Comparison of ENCODE assay signal across 9 cellular contexts in the genomic region with DNA sequence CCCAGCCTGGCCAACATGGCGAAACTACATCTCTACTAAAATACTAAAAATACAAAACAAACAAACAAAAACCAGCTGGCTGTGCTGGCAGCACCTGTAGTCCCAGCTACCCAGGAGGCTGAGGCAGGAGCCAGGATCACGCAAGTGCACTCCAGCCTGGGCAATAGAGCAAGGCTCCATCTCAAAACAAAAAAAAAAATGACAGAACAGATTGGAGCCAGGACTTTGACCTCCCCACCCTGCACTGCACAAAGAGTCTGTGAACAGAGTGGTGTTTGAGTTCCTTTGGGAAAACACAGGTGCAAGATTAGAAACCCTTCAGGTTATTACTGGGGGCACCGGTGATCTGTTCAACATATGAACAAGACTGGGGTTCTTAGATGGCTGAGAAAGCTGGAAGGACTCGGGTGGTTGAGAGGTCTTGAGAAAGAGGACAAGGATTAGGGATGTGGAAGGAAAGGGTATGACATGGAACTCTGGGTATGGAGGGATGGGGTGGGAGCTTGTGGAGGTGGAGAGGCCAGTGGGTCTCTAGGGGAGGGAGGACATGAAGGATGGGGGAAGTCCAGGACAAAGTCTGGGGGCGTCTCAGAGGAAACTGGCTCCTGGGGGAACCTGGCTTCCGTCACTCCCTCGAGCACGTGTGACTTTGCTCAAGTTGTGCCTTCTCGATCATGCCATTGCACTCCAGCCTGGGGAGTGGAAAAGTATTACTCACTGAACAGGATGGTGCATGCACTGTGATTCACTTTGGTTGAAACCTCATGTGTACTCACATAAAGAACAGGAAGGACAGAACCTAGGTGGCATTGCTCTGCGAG. TPM values are rescaled to one million over a fixed set of nuclear protein-coding genes. Genes with fewer than 3 reads are reported as not detected.
DNase-seq lines count a peak whose midpoint lies in the region; ATAC-seq and TF ChIP-seq lines count a peak whose summit lies in the region.
"Had no signal": no experiment of that assay in that cellular context is flagged by ENCODE, and none has a peak within 500 bp of the region (broad histone marks: within the 10 kb centered on the region; RNA-seq: fewer than 3 reads in every experiment).

No MANE protein-coding gene starts in this region.

- H3K4me3 ChIP-seq in CD8-positive, alpha-beta memory T cell (ENCODE audit: low read length): peak overlapping the region; percentile 9
- H3K4me3 ChIP-seq in neuronal stem cell (ENCODE audit: low read length in 2 of 2) (no peak overlapping the region), PC-9 (no peak overlapping the region)
- H3K4me3 ChIP-seq: GM12878 had no signal

- H3K27me3 Mint-ChIP-seq in CD8-positive, alpha-beta memory T cell: peaks cover 0 to 3% of the 10 kb centered on the region in 2 donors
- H3K27me3 Mint-ChIP-seq in activated CD4-positive, alpha-beta T cell treated with anti-CD3 and anti-CD28 coated beads for 36 hours: no peaks in the 10 kb centered on the region

- H4K91ac ChIP-seq in neuronal stem cell (ENCODE audit: low read depth, low read length, poor library complexity): no peak overlapping the region

- H3K36me3 Mint-ChIP-seq in CD8-positive, alpha-beta memory T cell: peaks cover 10 to 31% (median 10%) of the 10 kb centered on the region in 3 donors
- peaks cover 45% of the 10 kb centered on the region for H3K36me3 Mint-ChIP-seq in activated CD4-positive, alpha-beta T cell treated with anti-CD3 and anti-CD28 coated beads for 36 hours (ENCODE audit: low read depth)

- H3K27ac Mint-ChIP-seq in CD8-positive, alpha-beta memory T cell: peak overlapping the region; percentile 81 to 96 (median 91)
- H3K27ac Mint-ChIP-seq in activated CD4-positive, alpha-beta T cell treated with anti-CD3 and anti-CD28 coated beads for 36 hours: peak overlapping the region; percentile 98

- POLR2A ChIA-PET in CD8-positive, alpha-beta memory T cell (lab: Charles Lee): interaction anchor here (0.6 to 1.7 kb wide), 11 partner anchors 9 to 326 kb away, joined by 3 to 13 read pairs (median 4); a partner anchor contains a TSS
- POLR2A ChIA-PET in activated CD4-positive, alpha-beta T cell treated with anti-CD3 and anti-CD28 coated beads for 36 hours (lab: Charles Lee): interaction anchor here (0.5 to 0.9 kb wide), 3 partner anchors 12 to 60 kb away, joined by 3 to 5 read pairs (median 3); no protein-coding TSS in a partner anchor
- POLR2A ChIA-PET in PC-9 (lab: Charles Lee; ENCODE audit: unreplicated experiment): no interaction called here

- no peak for TF ChIP-seq CTCF in PC-9 (conservative IDR thresholded peaks at IDR 0.05)

- no peak overlapping the region for H3K4ac ChIP-seq in neuronal stem cell (ENCODE audit: low read length)

- no peak overlapping the region for H2BK5ac ChIP-seq in neuronal stem cell (ENCODE audit: low read length)

- H2BK15ac ChIP-seq in neuronal stem cell (ENCODE audit: low read length): no peak overlapping the region

- DNase-seq in CD8-positive, alpha-beta memory T cell: peak in 1 of 5 donors; percentile 62
- peak; percentile 81 for DNase-seq in activated CD4-positive, alpha-beta T cell treated with anti-CD3 and anti-CD28 coated beads for 36 hours
- peak; percentile 86 for DNase-seq in dermis blood vessel endothelial cell
- peak; percentile 39 for DNase-seq in pulmonary artery endothelial cell (ENCODE audit: low read depth, low spot score)
- no peak for DNase-seq in neuronal stem cell (ENCODE audit: low spot score)
- DNase-seq in islet precursor cell: no peak
- no peak for DNase-seq in PC-9

- peak; percentile 78 for ATAC-seq in activated CD4-positive, alpha-beta T cell treated with anti-CD3 and anti-CD28 coated beads for 36 hours
- ATAC-seq in GM19452 (IDR thresholded peaks at IDR 0.05; ENCODE audit: unreplicated experiment): no peak
- ATAC-seq: GM12878 had no signal

- peaks cover 54 to 66% (median 55%) of the 10 kb centered on the region in 3 donors for H3K4me1 Mint-ChIP-seq in CD8-positive, alpha-beta memory T cell
- peaks cover 75% of the 10 kb centered on the region for H3K4me1 Mint-ChIP-seq in activated CD4-positive, alpha-beta T cell treated with anti-CD3 and anti-CD28 coated beads for 36 hours

- WGBS in neuronal stem cell (ENCODE audit: extremely low coverage in 2 of 2, insufficient read length in 2 of 2, insufficient replicate concordance in 1 of 2), 2 donors: no CpG with 5 or more reads among the region's 10 CpGs

- H3K4me2 ChIP-seq in neuronal stem cell (ENCODE audit: insufficient read depth, low read length, poor library complexity, severe bottlenecking) (no peak overlapping the region), PC-9 (no peak overlapping the region)

- no peak overlapping the region for H2AK5ac ChIP-seq in neuronal stem cell (ENCODE audit: low read depth, low read length)

- no peak overlapping the region for H4K8ac ChIP-seq in neuronal stem cell (ENCODE audit: low read depth, low read length)

- CTCF ChIA-PET in CD8-positive, alpha-beta memory T cell (lab: Charles Lee): interaction anchor here (0.7 to 11.4 kb wide), 5 partner anchors 9 to 50 kb away, joined by 3 to 128 read pairs (median 5); no protein-coding TSS in a partner anchor
- CTCF ChIA-PET in activated CD4-positive, alpha-beta T cell treated with anti-CD3 and anti-CD28 coated beads for 36 hours (lab: Charles Lee): interaction anchor here (0.7 to 9.5 kb wide), 6 partner anchors 8 to 55 kb away, joined by 3 to 161 read pairs (median 7); no protein-coding TSS in a partner anchor
- CTCF ChIA-PET in PC-9 (lab: Charles Lee): no interaction called here

- no TSS peak for BruUV-seq in PC-9 (replicated peaks; lab: Mats Ljungman, UMichigan)

- H3K36me3 ChIP-seq in CD8-positive, alpha-beta memory T cell (ENCODE audit: insufficient read depth, low read length): peaks cover 21% of the 10 kb centered on the region
- H3K36me3 ChIP-seq in neuronal stem cell (replicated peaks in 1 of 2; ENCODE audit: control insufficient read depth in 2 of 2, insufficient read depth in 2 of 2, low read length in 2 of 2) (peaks cover 29 to 59% of the 10 kb centered on the region in 2 donors), PC-9 (ENCODE audit: low read depth) (no peaks in the 10 kb centered on the region)

- H3K9me3 Mint-ChIP-seq in CD8-positive, alpha-beta memory T cell: no peaks in the 10 kb centered on the region
- no peaks in the 10 kb centered on the region for H3K9me3 Mint-ChIP-seq in activated CD4-positive, alpha-beta T cell treated with anti-CD3 and anti-CD28 coated beads for 36 hours (ENCODE audit: low read depth)

- H3K4me1 ChIP-seq in CD8-positive, alpha-beta memory T cell (ENCODE audit: insufficient read depth, low read length): peaks cover 89% of the 10 kb centered on the region
- H3K4me1 ChIP-seq in neuronal stem cell (ENCODE audit: control insufficient read depth in 2 of 2, insufficient read depth in 1 of 2, low read depth in 1 of 2, low read length in 2 of 2) (peaks cover 0 to 11% of the 10 kb centered on the region in 2 donors), PC-9 (replicated peaks; ENCODE audit: insufficient read depth) (no peaks in the 10 kb centered on the region)

- no peaks in the 10 kb centered on the region for H3K79me2 ChIP-seq in PC-9 (ENCODE audit: low read depth)

- no peak overlapping the region for H3K9ac ChIP-seq in neuronal stem cell (ENCODE audit: low read depth, low read length, poor library complexity)

- intact Hi-C loops in activated CD4-positive, alpha-beta T cell treated with anti-CD3 and anti-CD28 coated beads for 36 hours (cut with DNase I, micrococcal nuclease): loop anchor here (1.0 to 2.0 kb wide), 6 partner anchors 11 to 88 kb away; a partner anchor contains a TSS
- intact Hi-C loops in PC-9 (cut with micrococcal nuclease; ENCODE audit: unreplicated experiment): no loop called here

- H3K79me1 ChIP-seq in neuronal stem cell (ENCODE audit: low read depth, low read length): no peaks in the 10 kb centered on the region

- no peak overlapping the region for H3K14ac ChIP-seq in neuronal stem cell (ENCODE audit: low read length)

- H3K18ac ChIP-seq in neuronal stem cell (ENCODE audit: low read length): no peak overlapping the region

- no peak overlapping the region for H2BK12ac ChIP-seq in neuronal stem cell (ENCODE audit: low read length)

- H3K4me3 Mint-ChIP-seq in CD8-positive, alpha-beta memory T cell: peak overlapping the region; percentile 2 to 74 (median 60)
- peak overlapping the region; percentile 36 for H3K4me3 Mint-ChIP-seq in activated CD4-positive, alpha-beta T cell treated with anti-CD3 and anti-CD28 coated beads for 36 hours

- H2BK120ac ChIP-seq in neuronal stem cell (ENCODE audit: low read depth, low read length): no peak overlapping the region

- H3K27ac ChIP-seq in CD8-positive, alpha-beta memory T cell (ENCODE audit: low read depth, low read length): no peak overlapping the region
- H3K27ac ChIP-seq in neuronal stem cell (replicated peaks; ENCODE audit: low read length) (no peak overlapping the region), PC-9 (no peak overlapping the region)

- H4K20me1 ChIP-seq in PC-9 (ENCODE audit: insufficient read depth): no peaks in the 10 kb centered on the region

- no peak overlapping the region for H2AFZ ChIP-seq in neuronal stem cell (ENCODE audit: low read length)
- H2AFZ ChIP-seq in PC-9: no peak overlapping the region

- peaks cover 27% of the 10 kb centered on the region for H3F3A ChIP-seq in PC-9 (ENCODE audit: insufficient read depth, low read depth)

- no peaks in the 10 kb centered on the region for H3K27me3 ChIP-seq in CD8-positive, alpha-beta memory T cell (ENCODE audit: insufficient read depth, low read length, poor library complexity, severe bottlenecking)
- H3K27me3 ChIP-seq in neuronal stem cell (ENCODE audit: control insufficient read depth in 3 of 3, insufficient read depth in 3 of 3, low read depth in 1 of 3, low read length in 3 of 3) (no peaks in the 10 kb centered on the region), PC-9 (ENCODE audit: insufficient read depth, low read depth) (no peaks in the 10 kb centered on the region)

- no peak overlapping the region for H3K23ac ChIP-seq in neuronal stem cell (ENCODE audit: low read depth, low read length, poor library complexity)

- no peaks in the 10 kb centered on the region for H3K9me2 ChIP-seq in PC-9 (ENCODE audit: insufficient read depth)

- no peaks in the 10 kb centered on the region for H3K9me3 ChIP-seq in CD8-positive, alpha-beta memory T cell (ENCODE audit: low read length)
- H3K9me3 ChIP-seq in neuronal stem cell (replicated peaks in 1 of 2; ENCODE audit: control insufficient read depth in 2 of 2, insufficient read depth in 1 of 2, low read depth in 1 of 2, low read length in 2 of 2): no peaks in the 10 kb centered on the region
- no peaks in the 10 kb centered on the region for H3K9me3 ChIP-seq in PC-9 (ENCODE audit: insufficient read depth, low read depth)

RNA-seq across cellular contexts. Expression of a gene that starts 25.9 kb away (rescaled TPM):
- total RNA-seq in CD8-positive, alpha-beta memory T cell: 1 to 10 TPM; 1.4 to 1.7 TPM
- polyA plus RNA-seq in CD8-positive, alpha-beta memory T cell: 2.1 TPM
- 10 to 100 TPM; 10.9 to 13.5 TPM for total RNA-seq in activated CD4-positive, alpha-beta T cell treated with anti-CD3 and anti-CD28 coated beads for 36 hours
- total RNA-seq in dermis blood vessel endothelial cell (6.7 and 24.8 TPM in 2 replicates), pulmonary artery endothelial cell (101 and 237 TPM in 2 replicates), PC-9 (2021) (0.75 and 0.96 TPM in 2 replicates)
- 6.8 TPM for polyA plus RNA-seq in neuronal stem cell (2013, experiment 1 of 2)
- 7.0 TPM for polyA plus RNA-seq in neuronal stem cell (2013, experiment 2 of 2)

RNA-seq across cellular contexts. Expression of a gene that starts 26.7 kb away (rescaled TPM):
- total RNA-seq in CD8-positive, alpha-beta memory T cell: 10 to 100 TPM; 62.5 to 64.3 TPM
- polyA plus RNA-seq in CD8-positive, alpha-beta memory T cell: 414 TPM
- total RNA-seq in activated CD4-positive, alpha-beta T cell treated with anti-CD3 and anti-CD28 coated beads for 36 hours: 10 to 100 TPM; 71.4 to 73.1 TPM
- total RNA-seq in dermis blood vessel endothelial cell: 90.4 and 98.7 TPM in 2 replicates
- 107 and 113 TPM in 2 replicates for total RNA-seq in pulmonary artery endothelial cell
- polyA plus RNA-seq in neuronal stem cell (2013, experiment 1 of 2): 44.8 TPM
- 45.0 TPM for polyA plus RNA-seq in neuronal stem cell (2013, experiment 2 of 2)
- total RNA-seq in PC-9 (2021): 63.6 and 71.3 TPM in 2 replicates

RNA-seq across cellular contexts. Expression of a gene that starts 27.5 kb away (rescaled TPM):
- 1 to 10 TPM; 1.2 TPM for total RNA-seq in CD8-positive, alpha-beta memory T cell
- polyA plus RNA-seq in CD8-positive, alpha-beta memory T cell: 0.24 TPM
- total RNA-seq in activated CD4-positive, alpha-beta T cell treated with anti-CD3 and anti-CD28 coated beads for 36 hours: 1 to 10 TPM in 1 of 2 experiments, under 1 TPM in 1; 0.81 to 1.6 TPM
- total RNA-seq in dermis blood vessel endothelial cell (6.1 and 7.5 TPM in 2 replicates), pulmonary artery endothelial cell (3.1 and 4.1 TPM in 2 replicates), PC-9 (2021) (16.2 TPM in 2 replicates)
- polyA plus RNA-seq in neuronal stem cell (2013, experiment 1 of 2): 0.73 TPM
- 1.00 TPM for polyA plus RNA-seq in neuronal stem cell (2013, experiment 2 of 2)

RNA-seq across cellular contexts. Expression of a gene that starts 37.3 kb away (rescaled TPM):
- 10 to 100 TPM; 25.9 to 27.5 TPM for total RNA-seq in CD8-positive, alpha-beta memory T cell
- polyA plus RNA-seq in CD8-positive, alpha-beta memory T cell: 0.81 TPM
- total RNA-seq in activated CD4-positive, alpha-beta T cell treated with anti-CD3 and anti-CD28 coated beads for 36 hours: 10 to 100 TPM; 21.0 to 22.7 TPM
- total RNA-seq in dermis blood vessel endothelial cell: 2.4 and 4.8 TPM in 2 replicates
- 1.8 and 2.0 TPM in 2 replicates for total RNA-seq in pulmonary artery endothelial cell
- 16.0 TPM for polyA plus RNA-seq in neuronal stem cell (2013, experiment 1 of 2)
- 16.2 TPM for polyA plus RNA-seq in neuronal stem cell (2013, experiment 2 of 2)
- 40.4 and 41.3 TPM in 2 replicates for total RNA-seq in PC-9 (2021)

RNA-seq across cellular contexts. Expression of a gene that starts 41.2 kb away (rescaled TPM):
- total RNA-seq in CD8-positive, alpha-beta memory T cell: 10 to 100 TPM; 16.2 to 16.3 TPM
- polyA plus RNA-seq in CD8-positive, alpha-beta memory T cell: 52.4 TPM
- 10 to 100 TPM; 16.3 to 18.1 TPM for total RNA-seq in activated CD4-positive, alpha-beta T cell treated with anti-CD3 and anti-CD28 coated beads for 36 hours
- total RNA-seq in dermis blood vessel endothelial cell (77.9 and 241 TPM in 2 replicates), pulmonary artery endothelial cell (59.5 and 85.5 TPM in 2 replicates), PC-9 (2021) (4.8 and 6.7 TPM in 2 replicates)
- polyA plus RNA-seq in neuronal stem cell (2013, experiment 1 of 2): 32.8 TPM
- polyA plus RNA-seq in neuronal stem cell (2013, experiment 2 of 2): 29.3 TPM

Comparison
In these comparisons a context has a peak if more than half of its experiments do, and no peak if none do; other contexts are left out.
1. DNase-seq: peak in activated CD4-positive, alpha-beta T cell treated with anti-CD3 and anti-CD28 coated beads for 36 hours (single experiment), dermis blood vessel endothelial cell (single experiment) and pulmonary artery endothelial cell (single experiment); none in neuronal stem cell (single experiment), islet precursor cell (single experiment) and PC-9 (0 of 2).